ENCODE assay signal across 13 cellular contexts in the genomic region with DNA sequence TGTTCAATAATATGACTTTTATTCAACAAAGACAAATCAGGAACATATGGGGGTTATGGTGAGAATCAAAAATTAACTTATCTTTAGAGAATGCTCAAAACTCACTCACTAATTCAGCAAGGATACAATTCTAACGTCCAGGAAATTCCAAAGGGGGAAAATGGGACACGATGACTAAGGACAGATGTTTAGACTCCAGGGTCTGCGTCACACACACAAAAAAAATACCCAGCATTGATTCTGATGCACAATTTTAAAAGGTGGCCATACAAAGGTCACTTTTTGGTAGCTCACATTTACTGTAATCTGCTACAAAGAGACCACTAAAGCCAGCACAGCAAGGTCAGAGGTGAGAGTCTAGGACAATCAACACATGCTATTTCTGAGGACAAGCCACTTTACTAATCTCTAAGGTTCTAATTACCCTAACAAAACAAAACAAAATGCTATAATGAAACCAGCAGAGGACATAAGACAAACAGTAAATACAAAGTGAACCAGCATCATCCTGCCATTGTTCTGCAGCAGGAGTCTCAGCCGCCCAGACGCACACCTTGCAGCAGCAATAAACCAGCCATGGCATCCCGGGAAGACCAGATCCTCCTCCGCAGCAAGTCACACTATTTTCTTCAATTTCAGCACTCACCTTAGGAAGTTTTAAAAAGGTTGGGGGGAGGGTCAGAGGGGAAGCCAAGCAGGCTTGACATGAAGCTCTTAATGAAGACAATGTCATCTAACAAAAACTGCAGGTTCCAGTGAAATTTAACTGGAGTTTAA. TPM values are rescaled to one million over a fixed set of nuclear protein-coding genes. Genes with fewer than 3 reads are reported as not detected.
DNase-seq lines count a peak whose midpoint lies in the region; ATAC-seq and TF ChIP-seq lines count a peak whose summit lies in the region.
"Had no signal": no experiment of that assay in that cellular context is flagged by ENCODE, and none has a peak within 500 bp of the region (broad histone marks: within the 10 kb centered on the region; RNA-seq: fewer than 3 reads in every experiment).

No MANE protein-coding gene starts in this region.

- H3K79me2 ChIP-seq in MM.1S (ENCODE audit: low read length): no peaks in the 10 kb centered on the region

- H3K9ac ChIP-seq in MM.1S (ENCODE audit: low read length): no peak overlapping the region

- H3F3A ChIP-seq in MM.1S (ENCODE audit: insufficient read depth, low read length): no peaks in the 10 kb centered on the region

- peak; percentile 50 for DNase-seq in AG08396 (ENCODE audit: low spot score)
- peak; percentile 71 for DNase-seq in LHCN-M2 (ENCODE audit: low read depth)
- peak; percentile 77 for DNase-seq in dermis blood vessel endothelial cell
- peak; percentile 39 for DNase-seq in myocyte (ENCODE audit: low read depth)
- DNase-seq in MM.1S: no peak
- DNase-seq in ACHN: no peak
- no peak for DNase-seq in HPDE6-E6E7 (ENCODE audit: extremely low spot score)
- DNase-seq: NCI-H1105 treated with DMSO at 0.1 percent for 48 hours; stimulated activated CD4-positive, alpha-beta T cell treated with anti-CD3 and anti-CD28 coated beads, Interleukin-4, amount 100 ng/mL, for 1 hour had no signal

- no peaks in the 10 kb centered on the region for H3K4me1 ChIP-seq in MM.1S (ENCODE audit: low read length)

- H3K27me3 ChIP-seq in MM.1S (replicated peaks; ENCODE audit: insufficient read depth, low read length): no peaks in the 10 kb centered on the region

- no peak overlapping the region for H3K4me3 ChIP-seq in MM.1S (ENCODE audit: low read length)

- H3K9me2 ChIP-seq in MM.1S (replicated peaks; ENCODE audit: insufficient read depth, low read length): no peaks in the 10 kb centered on the region

- H3K9me3 ChIP-seq in MM.1S (replicated peaks; ENCODE audit: insufficient read depth, low read length): no peaks in the 10 kb centered on the region

- no peak overlapping the region for H2AFZ ChIP-seq in MM.1S (ENCODE audit: low read length)

- ATAC-seq in HG03378 (IDR thresholded peaks at IDR 0.05; ENCODE audit: unreplicated experiment): no peak
- ATAC-seq: Panc1 had no signal

- in situ Hi-C loops in ACHN (cut with HindIII; ENCODE audit: low pct_ligation_motif_present, low pct_unique_long_range_greater_than_20kb, low sequenced_read_pairs): no loop called here

- H3K27ac ChIP-seq in MM.1S (ENCODE audit: low read length): no peak overlapping the region
- H3K27ac ChIP-seq: epithelial cell of prostate, VCaP had no signal

- H4K20me1 ChIP-seq in MM.1S (ENCODE audit: insufficient read depth, low read length): no peaks in the 10 kb centered on the region

- no peak for TF ChIP-seq CTCF in MM.1S (IDR thresholded peaks at IDR 0.05; ENCODE audit: low read length)

- no peak overlapping the region for H3K4me2 ChIP-seq in MM.1S (ENCODE audit: low read depth, low read length)

- H3K36me3 ChIP-seq in MM.1S (replicated peaks; ENCODE audit: insufficient read depth, low read length): no peaks in the 10 kb centered on the region

RNA-seq across cellular contexts. Expression of gene TTC39B, which starts 57.8 kb away (rescaled TPM):
- total RNA-seq in LHCN-M2 (2014; rRNA removed) (9.0 and 9.2 TPM in 2 replicates), dermis blood vessel endothelial cell (6.7 and 7.3 TPM in 2 replicates), myocyte (3.8 and 6.2 TPM in 2 replicates)
- polyA plus RNA-seq in LHCN-M2 (2012): 2.4 TPM
- polyA plus RNA-seq in myocyte (2012): 2.5 TPM

Comparison
In these comparisons a context has a peak if more than half of its experiments do, and no peak if none do; other contexts are left out.
1. DNase-seq: peak in AG08396 (single experiment), LHCN-M2 (single experiment), dermis blood vessel endothelial cell (single experiment) and myocyte (single experiment); none in MM.1S (single experiment), ACHN (single experiment) and HPDE6-E6E7 (single experiment).